In genomic region chr6:32832535-32832934, GRCh38 we compare ENCODE assay signal across 24 cellular contexts. TPM values are rescaled to one million over a fixed set of nuclear protein-coding genes. Genes with fewer than 3 reads are reported as not detected.
DNase-seq lines count a peak whose midpoint lies in the region; ATAC-seq and TF ChIP-seq lines count a peak whose summit lies in the region.
"Had no signal": no experiment of that assay in that cellular context is flagged by ENCODE, and none has a peak within 500 bp of the region (broad histone marks: within the 10 kb centered on the region; RNA-seq: fewer than 3 reads in every experiment).

No MANE protein-coding gene starts in this region.

- 0 out of 2 replicates have a peak, but pooled peaks cover 4% of the 10 kb centered on the region for H3F3A ChIP-seq in Loucy (ENCODE audit: low read depth)

- peaks cover 40% of the 10 kb centered on the region for H3K79me2 ChIP-seq in Loucy (ENCODE audit: insufficient read depth, low read length)

- H3K27me3 ChIP-seq in Loucy (ENCODE audit: insufficient read depth, low read length, poor library complexity, severe bottlenecking): no peaks in the 10 kb centered on the region
- H3K27me3 ChIP-seq: BLaER1 treated with 17β-estradiol and CSF1 and Interleukin-3, amounts not matched to agents 10 nM and 100 nM; Peyer's patch had no signal

- H3K27me3 Mint-ChIP-seq in activated T-cell treated with anti-CD3 and anti-CD28 coated beads, Interleukin-2, amount 50 U/mL, for 24 hours: no peaks in the 10 kb centered on the region
- H3K27me3 Mint-ChIP-seq in activated naive CD8-positive, alpha-beta T cell treated with anti-CD3 and anti-CD28 coated beads for 36 hours: no peaks in the 10 kb centered on the region
- no peaks in the 10 kb centered on the region for H3K27me3 Mint-ChIP-seq in memory B cell
- H3K27me3 Mint-ChIP-seq: CD4-positive, alpha-beta memory T cell had no signal

- no peak overlapping the region for H3K9ac ChIP-seq in Loucy (ENCODE audit: low read depth, low read length, poor library complexity, severe bottlenecking)
- H3K9ac ChIP-seq: BLaER1 treated with 17β-estradiol and CSF1 and Interleukin-3, amounts not matched to agents 10 nM and 100 nM; GM23248 had no signal

- no peak overlapping the region for H2AFZ ChIP-seq in Loucy (ENCODE audit: low read length)
- H2AFZ ChIP-seq: GM23248 had no signal

- H3K9me2 ChIP-seq in Loucy (replicated peaks; ENCODE audit: low read depth, low read length): no peaks in the 10 kb centered on the region

- H3K36me3 ChIP-seq in Loucy (ENCODE audit: insufficient read depth, low read length): peaks cover 26% of the 10 kb centered on the region; the same call in 1 of the 2 replicates

- H3K36me3 Mint-ChIP-seq in activated T-cell treated with anti-CD3 and anti-CD28 coated beads, Interleukin-2, amount 50 U/mL, for 24 hours (ENCODE audit: low read depth): peaks cover 99% of the 10 kb centered on the region
- H3K36me3 Mint-ChIP-seq in activated naive CD8-positive, alpha-beta T cell treated with anti-CD3 and anti-CD28 coated beads for 36 hours: peaks cover 77% of the 10 kb centered on the region
- peaks cover 68% of the 10 kb centered on the region for H3K36me3 Mint-ChIP-seq in memory B cell

- no peaks in the 10 kb centered on the region for H4K20me1 ChIP-seq in Loucy (ENCODE audit: insufficient read depth, low read length, poor library complexity, severe bottlenecking)

- H3K4me1 ChIP-seq in Loucy (ENCODE audit: insufficient read depth, low read length, poor library complexity, severe bottlenecking): peaks cover 46% of the 10 kb centered on the region

- H3K4me1 Mint-ChIP-seq in activated T-cell treated with anti-CD3 and anti-CD28 coated beads, Interleukin-2, amount 50 U/mL, for 24 hours (ENCODE audit: low read depth): peaks cover 86% of the 10 kb centered on the region
- H3K4me1 Mint-ChIP-seq in activated naive CD8-positive, alpha-beta T cell treated with anti-CD3 and anti-CD28 coated beads for 36 hours: peaks cover 73% of the 10 kb centered on the region
- H3K4me1 Mint-ChIP-seq in memory B cell: peaks cover 31% of the 10 kb centered on the region

- TF ChIP-seq CTCF in Loucy (conservative IDR thresholded peaks at IDR 0.05; ENCODE audit: low read length): no peak

- H3K9me3 Mint-ChIP-seq in activated T-cell treated with anti-CD3 and anti-CD28 coated beads, Interleukin-2, amount 50 U/mL, for 24 hours: no peaks in the 10 kb centered on the region
- no peaks in the 10 kb centered on the region for H3K9me3 Mint-ChIP-seq in activated naive CD8-positive, alpha-beta T cell treated with anti-CD3 and anti-CD28 coated beads for 36 hours
- H3K9me3 Mint-ChIP-seq in memory B cell: no peaks in the 10 kb centered on the region
- H3K9me3 Mint-ChIP-seq: CD4-positive, alpha-beta memory T cell had no signal

- H3K9me3 ChIP-seq in Loucy (ENCODE audit: insufficient read depth, low read depth, low read length): no peaks in the 10 kb centered on the region
- H3K9me3 ChIP-seq: BLaER1 treated with 17β-estradiol and CSF1 and Interleukin-3, amounts not matched to agents 10 nM and 100 nM; Caco-2; Peyer's patch had no signal

- H3K4me3 ChIP-seq in Loucy (ENCODE audit: low read length, poor library complexity, severe bottlenecking): no peak overlapping the region
- H3K4me3 ChIP-seq: BLaER1 treated with 17β-estradiol and CSF1 and Interleukin-3, amounts not matched to agents 10 nM and 100 nM; GM12878; GM23248; Peyer's patch had no signal

- H3K4me3 Mint-ChIP-seq in activated T-cell treated with anti-CD3 and anti-CD28 coated beads, Interleukin-2, amount 50 U/mL, for 24 hours: no peak overlapping the region
- H3K4me3 Mint-ChIP-seq in activated naive CD8-positive, alpha-beta T cell treated with anti-CD3 and anti-CD28 coated beads for 36 hours: peak overlapping the region; percentile 8
- no peak overlapping the region for H3K4me3 Mint-ChIP-seq in memory B cell

- ATAC-seq in memory B cell (ENCODE audit: low read depth) (no peak), HG03457 (IDR thresholded peaks at IDR 0.05; ENCODE audit: unreplicated experiment) (no peak)
- ATAC-seq: GM12878 had no signal

- H3K4me2 ChIP-seq in Loucy (ENCODE audit: low read depth, low read length, poor library complexity, severe bottlenecking): peak overlapping the region; percentile 3
- H3K4me2 ChIP-seq: BLaER1 treated with 17β-estradiol and CSF1 and Interleukin-3, amounts not matched to agents 10 nM and 100 nM had no signal

- no peak for DNase-seq in activated T-cell treated with anti-CD3 and anti-CD28 coated beads, Interleukin-2, amount 50 U/mL, for 24 hours
- DNase-seq in activated T-cell treated with anti-CD3 and anti-CD28 coated beads, Interleukin-2, amount 50 U/mL, for 1 hour: no peak
- DNase-seq in activated naive CD8-positive, alpha-beta T cell treated with anti-CD3 and anti-CD28 coated beads for 36 hours: no peak
- no peak for DNase-seq in memory B cell (ENCODE audit: low spot score in 2 of 2)
- DNase-seq in GF-D8 (lab: John Stamatoyannopoulos, UW): no peak
- no peak for DNase-seq in T1000 (lab: John Stamatoyannopoulos, UW)
- DNase-seq: 8988T; Caco-2; CD4-positive, alpha-beta memory T cell; DMS 273 treated with DMSO at 0.1 percent for 48 hours; DMS79 treated with DMSO at 0.1 percent for 48 hours; GM23248; HCEC 1CT; KG1; NCI-H1105; NCI-H1694; NCI-H2081 treated with DMSO at 0.1 percent for 48 hours; NCI-H446; NCI-H526; Peyer's patch had no signal

- peak overlapping the region; percentile 58 for H3K27ac Mint-ChIP-seq in activated T-cell treated with anti-CD3 and anti-CD28 coated beads, Interleukin-2, amount 50 U/mL, for 24 hours
- peak overlapping the region; percentile 21 for H3K27ac Mint-ChIP-seq in activated naive CD8-positive, alpha-beta T cell treated with anti-CD3 and anti-CD28 coated beads for 36 hours
- H3K27ac Mint-ChIP-seq in memory B cell: peak overlapping the region; percentile 21

RNA-seq across cellular contexts. Expression of gene TAP2, which starts 6.0 kb away (rescaled TPM):
- 100 to 1,000 TPM; 216 to 226 TPM for total RNA-seq in activated naive CD8-positive, alpha-beta T cell treated with anti-CD3 and anti-CD28 coated beads for 36 hours

RNA-seq across cellular contexts. Expression of gene PSMB8, which starts 11.3 kb away (rescaled TPM):
- total RNA-seq in activated naive CD8-positive, alpha-beta T cell treated with anti-CD3 and anti-CD28 coated beads for 36 hours: 100 to 1,000 TPM; 385 to 393 TPM

RNA-seq across cellular contexts. Expression of gene HLA-DOB, which starts 15.7 kb away (rescaled TPM):
- total RNA-seq in activated naive CD8-positive, alpha-beta T cell treated with anti-CD3 and anti-CD28 coated beads for 36 hours: 1 to 10 TPM; 1.9 to 2.1 TPM
- total RNA-seq: GM23248 had no signal

RNA-seq across cellular contexts. Expression of gene TAP1, which starts 21.0 kb away (rescaled TPM):
- total RNA-seq in activated naive CD8-positive, alpha-beta T cell treated with anti-CD3 and anti-CD28 coated beads for 36 hours: 100 to 1,000 TPM; 337 to 356 TPM

RNA-seq across cellular contexts. Expression of gene PSMB9, which starts 21.5 kb away (rescaled TPM):
- total RNA-seq in activated naive CD8-positive, alpha-beta T cell treated with anti-CD3 and anti-CD28 coated beads for 36 hours: 100 to 1,000 TPM; 315 to 316 TPM
